ENCODE assay signal across 1 cellular context in genomic region chr14:95548328-95548929, GRCh38.
TF ChIP-seq lines count a peak whose summit lies in the region.

No MANE protein-coding gene starts in this region.

TF ChIP-seq in HCT116, 20 proteins besides CTCF, POLR2A, EP300 and RAD21 (continued from another document):
- TF ChIP-seq, protein P1, sequence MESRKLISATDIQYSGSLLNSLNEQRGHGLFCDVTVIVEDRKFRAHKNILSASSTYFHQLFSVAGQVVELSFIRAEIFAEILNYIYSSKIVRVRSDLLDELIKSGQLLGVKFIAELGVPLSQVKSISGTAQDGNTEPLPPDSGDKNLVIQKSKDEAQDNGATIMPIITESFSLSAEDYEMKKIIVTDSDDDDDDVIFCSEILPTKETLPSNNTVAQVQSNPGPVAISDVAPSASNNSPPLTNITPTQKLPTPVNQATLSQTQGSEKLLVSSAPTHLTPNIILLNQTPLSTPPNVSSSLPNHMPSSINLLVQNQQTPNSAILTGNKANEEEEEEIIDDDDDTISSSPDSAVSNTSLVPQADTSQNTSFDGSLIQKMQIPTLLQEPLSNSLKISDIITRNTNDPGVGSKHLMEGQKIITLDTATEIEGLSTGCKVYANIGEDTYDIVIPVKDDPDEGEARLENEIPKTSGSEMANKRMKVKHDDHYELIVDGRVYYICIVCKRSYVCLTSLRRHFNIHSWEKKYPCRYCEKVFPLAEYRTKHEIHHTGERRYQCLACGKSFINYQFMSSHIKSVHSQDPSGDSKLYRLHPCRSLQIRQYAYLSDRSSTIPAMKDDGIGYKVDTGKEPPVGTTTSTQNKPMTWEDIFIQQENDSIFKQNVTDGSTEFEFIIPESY (IDR thresholded peaks at IDR 0.05; ENCODE audit: extremely low read depth, insufficient replicate concordance, low read length): no peak
- TF ChIP-seq MAX (IDR thresholded peaks at IDR 0.05): no peak
- no peak for TF ChIP-seq CEBPB (IDR thresholded peaks at IDR 0.05; ENCODE audit: low read depth)
- no peak for TF ChIP-seq CBX3 (IDR thresholded peaks at IDR 0.05; ENCODE audit: low read depth)
- TF ChIP-seq EGR1 (IDR thresholded peaks at IDR 0.05; ENCODE audit: low read depth): no peak
- TF ChIP-seq ZFX (IDR thresholded peaks at IDR 0.05): no peak
